In the genomic region with DNA sequence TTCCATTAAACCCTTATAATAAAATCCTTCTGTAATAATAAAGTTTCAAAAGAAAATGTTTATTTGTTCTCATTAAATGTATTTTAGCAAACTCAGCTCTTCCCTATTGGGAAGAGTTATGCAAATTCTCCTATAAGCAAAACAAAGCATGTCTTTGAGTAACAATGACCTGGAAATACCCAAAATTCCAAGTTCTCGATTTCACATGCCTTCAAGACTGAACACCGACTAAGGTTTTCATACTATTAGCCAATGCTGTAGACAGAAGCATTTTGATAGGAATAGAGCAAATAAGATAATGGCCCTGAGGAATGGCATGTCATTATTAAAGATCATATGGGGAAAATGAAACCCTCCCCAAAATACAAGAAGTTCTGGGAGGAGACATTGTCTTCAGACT, we compare ENCODE assay signal across 22 cellular contexts. TPM values are rescaled to one million over a fixed set of nuclear protein-coding genes. Genes with fewer than 3 reads are reported as not detected.
"Had no signal": no experiment of that assay in that cellular context is flagged by ENCODE, and none has a peak within 500 bp of the region (broad histone marks: within the 10 kb centered on the region; RNA-seq: fewer than 3 reads in every experiment).

No MANE protein-coding gene starts in this region.

- H3K36me3 Mint-ChIP-seq: memory B cell, mesothelial cell of epicardium, type B pancreatic cell had no signal

- H3K9ac ChIP-seq: parathyroid adenoma had no signal

- ATAC-seq: gastrocnemius medialis, heart right ventricle, left lung, lower lobe of right lung had no signal

- H3K9me3 ChIP-seq: esophagus muscularis mucosa, gastrocnemius medialis, heart right ventricle, left lung, lower lobe of right lung, prostate gland, sigmoid colon had no signal

- H3K4me1 ChIP-seq: esophagus muscularis mucosa, gastrocnemius medialis, heart right ventricle, left lung, lower lobe of right lung, parathyroid adenoma, prostate gland, sigmoid colon had no signal

- H3K27me3 ChIP-seq: esophagus muscularis mucosa, gastrocnemius medialis, sigmoid colon had no signal

- H3K4me1 Mint-ChIP-seq: central memory CD8-positive, alpha-beta T cell; mesothelial cell of epicardium; nephron had no signal

- H3K36me3 ChIP-seq: esophagus muscularis mucosa, gastrocnemius medialis, heart right ventricle, left lung, lower lobe of right lung, prostate gland, sigmoid colon had no signal

- DNase-seq: effector memory CD4-positive, alpha-beta T cell; gastrocnemius medialis; heart right ventricle; hypothalamus; islet precursor cell; left lung; lower lobe of right lung; sigmoid colon; stimulated activated naive CD4-positive, alpha-beta T cell treated with Interleukin-2 at 50 U/mL for 16 hours had no signal

- H3K4me3 Mint-ChIP-seq: central memory CD8-positive, alpha-beta T cell; memory B cell; mesothelial cell of epicardium; nephron; type B pancreatic cell had no signal

- H2AFZ ChIP-seq: parathyroid adenoma had no signal

- H3K27ac Mint-ChIP-seq: memory B cell, mesothelial cell of epicardium, nephron, type B pancreatic cell had no signal

- H3K27ac ChIP-seq: epithelial cell of prostate, esophagus muscularis mucosa, gastrocnemius medialis, heart right ventricle, left lung, lower lobe of right lung, parathyroid adenoma, prostate gland, sigmoid colon, skin epidermis had no signal

- H3K9me3 Mint-ChIP-seq: central memory CD8-positive, alpha-beta T cell; nephron; type B pancreatic cell had no signal

- H3K79me2 ChIP-seq: parathyroid adenoma had no signal

- H3K4me3 ChIP-seq: esophagus muscularis mucosa, gastrocnemius medialis, heart right ventricle, left lung, lower lobe of right lung, prostate gland, sigmoid colon, skin epidermis had no signal

RNA-seq across cellular contexts. Expression of a gene that starts 3.8 kb away (rescaled TPM):
- total RNA-seq: esophagus muscularis mucosa, fibroblast of villous mesenchyme, gastrocnemius medialis, heart right ventricle, left lung, lower lobe of right lung, mesothelial cell of epicardium, omental fat pad, prostate gland, renal cortical epithelial cell, sigmoid colon had no signal
- polyA plus RNA-seq: heart right ventricle had no signal

RNA-seq across cellular contexts. Expression of a gene that starts 54.3 kb away (rescaled TPM):
- total RNA-seq: esophagus muscularis mucosa, fibroblast of villous mesenchyme, gastrocnemius medialis, heart right ventricle, left lung, lower lobe of right lung, mesothelial cell of epicardium, omental fat pad, prostate gland, renal cortical epithelial cell, sigmoid colon had no signal
- polyA plus RNA-seq: heart right ventricle had no signal
